In the genomic region with DNA sequence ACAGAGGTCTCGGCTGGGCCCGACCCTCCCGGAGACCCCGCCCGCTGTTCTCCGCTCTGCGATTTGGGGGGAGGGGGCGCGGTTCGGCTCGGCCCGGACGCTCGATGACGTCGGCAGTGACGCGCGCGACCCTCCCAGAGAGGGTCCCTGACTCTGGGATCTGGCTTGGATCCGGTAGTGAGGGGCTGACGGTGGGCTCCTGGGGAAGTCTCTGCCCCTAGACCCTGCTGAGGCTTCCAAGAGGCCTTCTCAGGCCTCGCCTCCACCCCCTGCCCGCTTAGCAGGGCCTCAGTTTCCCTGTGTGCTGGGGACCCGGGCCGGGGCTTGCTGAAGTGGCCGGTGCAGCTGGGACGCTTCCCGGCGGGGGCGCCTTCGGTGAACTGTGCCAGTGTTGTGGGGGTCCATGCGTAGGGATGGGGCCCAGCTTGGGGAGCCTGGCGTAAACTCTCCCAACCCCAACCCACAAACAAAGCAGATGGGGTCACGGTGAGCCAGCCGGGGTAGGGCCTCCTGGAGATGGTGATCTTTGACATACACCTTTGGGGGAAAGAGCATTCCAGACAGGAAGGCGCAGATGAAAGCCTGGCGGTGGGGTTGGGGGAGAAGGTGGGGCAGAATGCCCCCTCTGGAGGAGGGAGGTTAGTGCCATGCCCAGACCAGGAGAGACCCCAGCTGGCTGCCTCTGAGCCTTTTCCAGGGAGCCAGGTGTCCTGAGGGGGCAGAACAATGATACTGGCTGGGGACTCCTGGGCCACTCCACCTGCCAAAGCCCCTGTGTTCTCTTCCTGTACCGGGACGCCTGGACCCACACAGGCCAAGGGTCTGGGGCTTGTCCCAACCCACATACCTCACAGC, we compare ENCODE assay signal across 9 cellular contexts. TPM values are rescaled to one million over a fixed set of nuclear protein-coding genes. Genes with fewer than 3 reads are reported as not detected.
DNase-seq lines count a peak whose midpoint lies in the region; ATAC-seq and TF ChIP-seq lines count a peak whose summit lies in the region.
"Had no signal": no experiment of that assay in that cellular context is flagged by ENCODE, and none has a peak within 500 bp of the region (broad histone marks: within the 10 kb centered on the region; RNA-seq: fewer than 3 reads in every experiment).

No MANE protein-coding gene starts in this region.

- H2BK5ac ChIP-seq in neuronal stem cell (ENCODE audit: low read length) = peak overlapping the region; percentile 33

- H3K79me1 ChIP-seq in neuronal stem cell (ENCODE audit: low read depth, low read length) = peaks cover 19% of the 10 kb centered on the region

- H3K4ac ChIP-seq in neuronal stem cell (ENCODE audit: low read length) = peak overlapping the region; percentile 17

- DNase-seq in NCI-H1092 treated with DMSO at 0.1 percent for 48 hours (lab: John Stamatoyannopoulos, UW) (peak; percentile 17), NCI-H1092 (lab: John Stamatoyannopoulos, UW) (no peak), NT2/D1 (ENCODE audit: low read depth, low spot score) (no peak), epidermal melanocyte (ENCODE audit: insufficient read length, low spot score) (peak; percentile 17), neuronal stem cell (ENCODE audit: low spot score) (peak; percentile 55), SIG-M5 (lab: John Stamatoyannopoulos, UW) (no peak), MM.1S (no peak)

- no peak for TF ChIP-seq CTCF in MM.1S (IDR thresholded peaks at IDR 0.05; ENCODE audit: low read length)

- H3K27ac ChIP-seq in neuronal stem cell (replicated peaks; ENCODE audit: low read length) (no peak overlapping the region), MM.1S (ENCODE audit: low read length) (no peak overlapping the region)
- H3K27ac ChIP-seq: 22Rv1 had no signal

- H2AK5ac ChIP-seq in neuronal stem cell (ENCODE audit: low read depth, low read length) = peak overlapping the region; percentile 98

- no peak overlapping the region for H2BK12ac ChIP-seq in neuronal stem cell (ENCODE audit: low read length)

- no peak overlapping the region for H3K23ac ChIP-seq in neuronal stem cell (ENCODE audit: low read depth, low read length, poor library complexity)

- peaks cover 17% of the 10 kb centered on the region for H3K36me3 ChIP-seq in NT2/D1 (ENCODE audit: insufficient read depth, insufficient read length, low read length)
- H3K36me3 ChIP-seq in neuronal stem cell (replicated peaks in 1 of 2; ENCODE audit: control insufficient read depth in 2 of 2, insufficient read depth in 2 of 2, low read length in 2 of 2) = peaks cover 26 to 35% of the 10 kb centered on the region in 2 donors
- H3K36me3 ChIP-seq in MM.1S (replicated peaks; ENCODE audit: insufficient read depth, low read length) = no peaks in the 10 kb centered on the region

- H3K14ac ChIP-seq in neuronal stem cell (ENCODE audit: low read length) = no peak overlapping the region

- H4K91ac ChIP-seq in neuronal stem cell (ENCODE audit: low read depth, low read length, poor library complexity) = no peak overlapping the region

- peak overlapping the region; percentile 61 for H2BK120ac ChIP-seq in neuronal stem cell (ENCODE audit: low read depth, low read length)

- H3K9ac ChIP-seq in NT2/D1 (ENCODE audit: insufficient read length, low read depth) = peak overlapping the region; percentile 82
- H3K9ac ChIP-seq in neuronal stem cell (ENCODE audit: low read depth, low read length, poor library complexity) = peak overlapping the region; percentile 83
- no peak overlapping the region for H3K9ac ChIP-seq in MM.1S (ENCODE audit: low read length)

- H4K8ac ChIP-seq in neuronal stem cell (ENCODE audit: low read depth, low read length) = no peak overlapping the region

- no peaks in the 10 kb centered on the region for H4K20me1 ChIP-seq in MM.1S (ENCODE audit: insufficient read depth, low read length)

- H2BK15ac ChIP-seq in neuronal stem cell (ENCODE audit: low read length) = no peak overlapping the region

- H3K79me2 ChIP-seq in MM.1S (ENCODE audit: low read length) = no peaks in the 10 kb centered on the region

- H2AFZ ChIP-seq in neuronal stem cell (ENCODE audit: low read length) (peak overlapping the region; percentile 38), MM.1S (ENCODE audit: low read length) (no peak overlapping the region)

- ATAC-seq in HG03342 (IDR thresholded peaks at IDR 0.05; ENCODE audit: unreplicated experiment) = no peak

- peaks cover 7% of the 10 kb centered on the region for H3K27me3 ChIP-seq in NT2/D1 (ENCODE audit: insufficient read depth, insufficient read length)
- H3K27me3 ChIP-seq in neuronal stem cell (ENCODE audit: control insufficient read depth in 3 of 3, insufficient read depth in 3 of 3, low read depth in 1 of 3, low read length in 3 of 3) = no peaks in the 10 kb centered on the region
- H3K27me3 ChIP-seq in MM.1S (replicated peaks; ENCODE audit: insufficient read depth, low read length) = peaks cover 74% of the 10 kb centered on the region

- WGBS in neuronal stem cell (ENCODE audit: extremely low coverage in 2 of 2, insufficient read length in 2 of 2, insufficient replicate concordance in 1 of 2), 2 donors = no CpG with 5 or more reads among the region's 40 CpGs

- no peaks in the 10 kb centered on the region for H3F3A ChIP-seq in MM.1S (ENCODE audit: insufficient read depth, low read length)

- H3K9me3 ChIP-seq in NT2/D1 (ENCODE audit: insufficient read depth, low read length) (no peaks in the 10 kb centered on the region; the same call in 1 of the 2 replicates), neuronal stem cell (replicated peaks in 1 of 2; ENCODE audit: control insufficient read depth in 2 of 2, insufficient read depth in 1 of 2, low read depth in 1 of 2, low read length in 2 of 2) (peaks cover 4 to 9% of the 10 kb centered on the region in 2 donors), MM.1S (replicated peaks; ENCODE audit: insufficient read depth, low read length) (no peaks in the 10 kb centered on the region)

- H3K4me1 ChIP-seq in NT2/D1 (ENCODE audit: insufficient read depth, insufficient read length) (peaks cover 37% of the 10 kb centered on the region), neuronal stem cell (ENCODE audit: control insufficient read depth in 2 of 2, insufficient read depth in 1 of 2, low read depth in 1 of 2, low read length in 2 of 2) (peaks cover 8 to 11% of the 10 kb centered on the region in 2 donors), MM.1S (ENCODE audit: low read length) (no peaks in the 10 kb centered on the region)

- H3K4me2 ChIP-seq in neuronal stem cell (ENCODE audit: insufficient read depth, low read length, poor library complexity, severe bottlenecking) = peak overlapping the region; percentile 75
- H3K4me2 ChIP-seq in MM.1S (ENCODE audit: low read depth, low read length) = no peak overlapping the region

- H3K4me3 ChIP-seq in NT2/D1 (ENCODE audit: insufficient read length, low read depth) = peak overlapping the region; percentile 71
- peak overlapping the region; percentile 77 to 79 for H3K4me3 ChIP-seq in neuronal stem cell (ENCODE audit: low read length in 2 of 2)
- no peak overlapping the region for H3K4me3 ChIP-seq in MM.1S (ENCODE audit: low read length)

- peak overlapping the region; percentile 87 for H3K18ac ChIP-seq in neuronal stem cell (ENCODE audit: low read length)

- H3K9me2 ChIP-seq in MM.1S (replicated peaks; ENCODE audit: insufficient read depth, low read length) = no peaks in the 10 kb centered on the region

RNA-seq across cellular contexts. Expression of a gene that starts 1.0 kb away (rescaled TPM):
- polyA plus RNA-seq in neuronal stem cell (2013, experiment 1 of 2) = 87.0 TPM
- 87.3 TPM for polyA plus RNA-seq in neuronal stem cell (2013, experiment 2 of 2)

RNA-seq across cellular contexts. Expression of a gene that starts 23.7 kb away (rescaled TPM):
- polyA plus RNA-seq in neuronal stem cell (2013, experiment 1 of 2) = 0.40 TPM
- polyA plus RNA-seq in neuronal stem cell (2013, experiment 2 of 2) = 0.40 TPM

RNA-seq across cellular contexts. Expression of a gene that starts 44.5 kb away (rescaled TPM):
- 15.1 TPM for polyA plus RNA-seq in neuronal stem cell (2013, experiment 1 of 2)
- 13.4 TPM for polyA plus RNA-seq in neuronal stem cell (2013, experiment 2 of 2)

RNA-seq across cellular contexts. Expression of a gene that starts 49.7 kb away (rescaled TPM):
- polyA plus RNA-seq in neuronal stem cell (2013, experiment 1 of 2) = 629 TPM
- 604 TPM for polyA plus RNA-seq in neuronal stem cell (2013, experiment 2 of 2)

RNA-seq across cellular contexts. Expression of a gene that starts 56.5 kb away (rescaled TPM):
- 171 TPM for polyA plus RNA-seq in neuronal stem cell (2013, experiment 1 of 2)
- 162 TPM for polyA plus RNA-seq in neuronal stem cell (2013, experiment 2 of 2)

Comparison
In these comparisons a context has a peak if more than half of its experiments do, and no peak if none do; other contexts are left out.
1. DNase-seq: peak in NCI-H1092 treated with DMSO at 0.1 percent for 48 hours (single experiment), epidermal melanocyte (single experiment) and neuronal stem cell (single experiment); none in NCI-H1092 (single experiment), NT2/D1 (single experiment), SIG-M5 (single experiment) and MM.1S (single experiment).